ENCODE assay signal across 1 cellular context in the genomic region with DNA sequence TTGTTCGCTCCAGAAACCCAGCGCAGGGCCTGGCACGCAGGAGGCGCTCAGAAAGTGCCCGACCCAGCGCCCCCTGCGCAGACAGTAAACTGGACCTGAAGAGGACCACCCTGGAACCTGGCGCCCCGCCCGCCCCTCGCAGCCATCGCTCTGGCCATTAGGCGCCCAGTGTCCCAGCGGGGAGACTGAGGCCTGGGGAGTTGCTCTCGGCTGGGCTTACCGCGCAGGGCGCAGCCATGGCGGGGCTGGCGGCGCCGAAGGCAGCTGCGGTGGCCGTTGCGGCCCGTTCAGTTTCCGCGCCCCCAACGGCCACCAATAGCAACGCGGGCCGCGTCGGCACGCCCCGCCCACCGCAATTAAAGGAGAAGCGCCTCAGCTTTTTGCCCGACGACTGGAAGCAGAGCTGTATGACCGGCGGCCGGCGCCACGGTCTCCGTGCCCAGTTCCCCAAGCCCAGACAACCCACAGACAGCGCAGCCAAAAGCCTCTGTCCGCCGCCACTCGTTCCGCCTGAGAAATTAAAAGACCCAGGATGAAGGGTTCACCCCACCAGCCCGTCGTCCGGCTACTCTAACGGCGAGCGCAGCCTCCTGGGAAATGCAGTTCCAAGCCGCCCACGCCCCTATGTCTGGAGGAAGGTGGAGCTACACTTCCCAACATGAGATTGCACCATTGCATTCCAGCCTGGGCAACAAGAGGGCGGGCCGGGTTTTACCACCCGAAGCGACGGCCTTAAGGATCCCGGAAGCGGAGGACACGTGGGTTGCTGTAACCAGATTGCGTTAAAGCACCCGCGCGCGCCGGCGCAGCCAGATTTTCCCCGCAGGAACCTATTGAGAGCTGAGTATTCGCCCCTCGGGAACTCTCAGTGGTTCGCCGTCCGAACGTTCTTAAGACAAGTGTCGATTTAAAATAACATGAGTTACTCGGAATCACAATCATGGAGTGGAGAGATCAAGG.
TF ChIP-seq lines count a peak whose summit lies in the region.

A gene (minus strand): TSS at position 289 of the 960 bp plus-strand sequence. CDS start 51 bp downstream, at position 238.

TF ChIP-seq in HepG2, 621 proteins besides CTCF, POLR2A, EP300 and RAD21 (continued from another document and continues in another):
- TF ChIP-seq, protein P1, sequence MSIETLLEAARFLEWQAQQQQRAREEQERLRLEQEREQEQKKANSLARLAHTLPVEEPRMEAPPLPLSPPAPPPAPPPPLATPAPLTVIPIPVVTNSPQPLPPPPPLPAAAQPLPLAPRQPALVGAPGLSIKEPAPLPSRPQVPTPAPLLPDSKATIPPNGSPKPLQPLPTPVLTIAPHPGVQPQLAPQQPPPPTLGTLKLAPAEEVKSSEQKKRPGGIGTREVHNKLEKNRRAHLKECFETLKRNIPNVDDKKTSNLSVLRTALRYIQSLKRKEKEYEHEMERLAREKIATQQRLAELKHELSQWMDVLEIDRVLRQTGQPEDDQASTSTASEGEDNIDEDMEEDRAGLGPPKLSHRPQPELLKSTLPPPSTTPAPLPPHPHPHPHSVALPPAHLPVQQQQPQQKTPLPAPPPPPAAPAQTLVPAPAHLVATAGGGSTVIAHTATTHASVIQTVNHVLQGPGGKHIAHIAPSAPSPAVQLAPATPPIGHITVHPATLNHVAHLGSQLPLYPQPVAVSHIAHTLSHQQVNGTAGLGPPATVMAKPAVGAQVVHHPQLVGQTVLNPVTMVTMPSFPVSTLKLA (IDR thresholded peaks at IDR 0.05) = peak; percentile 77
- TF ChIP-seq RBM39 (IDR thresholded peaks at IDR 0.05; ENCODE audit: low read depth, low read length, poor library complexity, severe bottlenecking) (no peak), ZNF7 (CRISPR knock-in tag; IDR thresholded peaks at IDR 0.05) (no peak), FOXK1 (CRISPR knock-in tag; IDR thresholded peaks at IDR 0.05; ENCODE audit: borderline replicate concordance, low read depth) (peak; percentile 80; the same call in 1 of the 2 replicates), PHB2 (IDR thresholded peaks at IDR 0.05; ENCODE audit: partially characterized antibody) (no peak), BORCS8-MEF2B (CRISPR knock-in tag; IDR thresholded peaks at IDR 0.05) (peak; percentile 11; the same call in 1 of the 2 replicates), ZFP82 (CRISPR knock-in tag; IDR thresholded peaks at IDR 0.05; ENCODE audit: borderline replicate concordance) (peak; percentile 70; the same call in 1 of the 2 replicates), DR1 (CRISPR knock-in tag; IDR thresholded peaks at IDR 0.05) (peak; percentile 58; the same call in 1 of the 2 replicates), IKZF4 (CRISPR knock-in tag; IDR thresholded peaks at IDR 0.05; ENCODE audit: borderline replicate concordance, low read depth, not compliant biosample characterization) (no peak), TBP (CRISPR knock-in tag; IDR thresholded peaks at IDR 0.05) (no peak), SAFB2 (CRISPR knock-in tag; IDR thresholded peaks at IDR 0.05; ENCODE audit: borderline replicate concordance, low read depth) (peak; percentile 21; the same call in 1 of the 2 replicates), HIVEP1 (CRISPR knock-in tag; IDR thresholded peaks at IDR 0.05) (peak; percentile 90), ZNF343 (CRISPR knock-in tag; IDR thresholded peaks at IDR 0.05) (no peak), ZNF674 (CRISPR knock-in tag; IDR thresholded peaks at IDR 0.05; ENCODE audit: low read depth) (no peak), SP2 (CRISPR knock-in tag; IDR thresholded peaks at IDR 0.05) (peak; percentile 73), ZSCAN20 (CRISPR knock-in tag; IDR thresholded peaks at IDR 0.05; ENCODE audit: borderline replicate concordance) (no peak), GFI1 (CRISPR knock-in tag; IDR thresholded peaks at IDR 0.05; ENCODE audit: borderline replicate concordance) (peak; percentile 75; the same call in 1 of the 2 replicates)
- TF ChIP-seq, protein P2, sequence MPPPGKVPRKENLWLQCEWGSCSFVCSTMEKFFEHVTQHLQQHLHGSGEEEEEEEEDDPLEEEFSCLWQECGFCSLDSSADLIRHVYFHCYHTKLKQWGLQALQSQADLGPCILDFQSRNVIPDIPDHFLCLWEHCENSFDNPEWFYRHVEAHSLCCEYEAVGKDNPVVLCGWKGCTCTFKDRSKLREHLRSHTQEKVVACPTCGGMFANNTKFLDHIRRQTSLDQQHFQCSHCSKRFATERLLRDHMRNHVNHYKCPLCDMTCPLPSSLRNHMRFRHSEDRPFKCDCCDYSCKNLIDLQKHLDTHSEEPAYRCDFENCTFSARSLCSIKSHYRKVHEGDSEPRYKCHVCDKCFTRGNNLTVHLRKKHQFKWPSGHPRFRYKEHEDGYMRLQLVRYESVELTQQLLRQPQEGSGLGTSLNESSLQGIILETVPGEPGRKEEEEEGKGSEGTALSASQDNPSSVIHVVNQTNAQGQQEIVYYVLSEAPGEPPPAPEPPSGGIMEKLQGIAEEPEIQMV (CRISPR knock-in tag; IDR thresholded peaks at IDR 0.05; ENCODE audit: low read depth) = no peak
- TF ChIP-seq, protein P3, sequence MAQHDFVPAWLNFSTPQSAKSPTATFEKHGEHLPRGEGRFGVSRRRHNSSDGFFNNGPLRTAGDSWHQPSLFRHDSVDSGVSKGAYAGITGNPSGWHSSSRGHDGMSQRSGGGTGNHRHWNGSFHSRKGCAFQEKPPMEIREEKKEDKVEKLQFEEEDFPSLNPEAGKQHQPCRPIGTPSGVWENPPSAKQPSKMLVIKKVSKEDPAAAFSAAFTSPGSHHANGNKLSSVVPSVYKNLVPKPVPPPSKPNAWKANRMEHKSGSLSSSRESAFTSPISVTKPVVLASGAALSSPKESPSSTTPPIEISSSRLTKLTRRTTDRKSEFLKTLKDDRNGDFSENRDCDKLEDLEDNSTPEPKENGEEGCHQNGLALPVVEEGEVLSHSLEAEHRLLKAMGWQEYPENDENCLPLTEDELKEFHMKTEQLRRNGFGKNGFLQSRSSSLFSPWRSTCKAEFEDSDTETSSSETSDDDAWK (CRISPR knock-in tag; IDR thresholded peaks at IDR 0.05) = no peak
- TF ChIP-seq, protein P4, sequence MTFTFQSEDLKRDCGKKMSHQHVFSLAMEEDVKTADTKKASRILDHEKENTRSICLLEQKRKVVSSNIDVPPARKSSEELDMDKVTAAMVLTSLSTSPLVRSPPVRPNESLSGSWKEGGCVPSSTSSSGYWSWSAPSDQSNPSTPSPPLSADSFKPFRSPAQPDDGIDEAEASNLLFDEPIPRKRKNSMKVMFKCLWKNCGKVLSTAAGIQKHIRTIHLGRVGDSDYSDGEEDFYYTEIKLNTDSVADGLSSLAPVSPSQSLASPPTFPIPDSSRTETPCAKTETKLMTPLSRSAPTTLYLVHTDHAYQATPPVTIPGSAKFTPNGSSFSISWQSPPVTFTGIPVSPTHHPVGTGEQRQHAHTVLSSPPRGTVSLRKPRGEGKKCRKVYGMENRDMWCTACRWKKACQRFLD (CRISPR knock-in tag; IDR thresholded peaks at IDR 0.05; ENCODE audit: borderline replicate concordance) = peak; percentile 63; the same call in 1 of the 2 replicates
- TF ChIP-seq, protein P5, sequence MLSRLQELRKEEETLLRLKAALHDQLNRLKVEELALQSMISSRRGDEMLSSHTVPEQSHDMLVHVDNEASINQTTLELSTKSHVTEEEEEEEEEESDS (CRISPR knock-in tag; IDR thresholded peaks at IDR 0.05; ENCODE audit: borderline replicate concordance) = no peak
- TF ChIP-seq, protein P6, sequence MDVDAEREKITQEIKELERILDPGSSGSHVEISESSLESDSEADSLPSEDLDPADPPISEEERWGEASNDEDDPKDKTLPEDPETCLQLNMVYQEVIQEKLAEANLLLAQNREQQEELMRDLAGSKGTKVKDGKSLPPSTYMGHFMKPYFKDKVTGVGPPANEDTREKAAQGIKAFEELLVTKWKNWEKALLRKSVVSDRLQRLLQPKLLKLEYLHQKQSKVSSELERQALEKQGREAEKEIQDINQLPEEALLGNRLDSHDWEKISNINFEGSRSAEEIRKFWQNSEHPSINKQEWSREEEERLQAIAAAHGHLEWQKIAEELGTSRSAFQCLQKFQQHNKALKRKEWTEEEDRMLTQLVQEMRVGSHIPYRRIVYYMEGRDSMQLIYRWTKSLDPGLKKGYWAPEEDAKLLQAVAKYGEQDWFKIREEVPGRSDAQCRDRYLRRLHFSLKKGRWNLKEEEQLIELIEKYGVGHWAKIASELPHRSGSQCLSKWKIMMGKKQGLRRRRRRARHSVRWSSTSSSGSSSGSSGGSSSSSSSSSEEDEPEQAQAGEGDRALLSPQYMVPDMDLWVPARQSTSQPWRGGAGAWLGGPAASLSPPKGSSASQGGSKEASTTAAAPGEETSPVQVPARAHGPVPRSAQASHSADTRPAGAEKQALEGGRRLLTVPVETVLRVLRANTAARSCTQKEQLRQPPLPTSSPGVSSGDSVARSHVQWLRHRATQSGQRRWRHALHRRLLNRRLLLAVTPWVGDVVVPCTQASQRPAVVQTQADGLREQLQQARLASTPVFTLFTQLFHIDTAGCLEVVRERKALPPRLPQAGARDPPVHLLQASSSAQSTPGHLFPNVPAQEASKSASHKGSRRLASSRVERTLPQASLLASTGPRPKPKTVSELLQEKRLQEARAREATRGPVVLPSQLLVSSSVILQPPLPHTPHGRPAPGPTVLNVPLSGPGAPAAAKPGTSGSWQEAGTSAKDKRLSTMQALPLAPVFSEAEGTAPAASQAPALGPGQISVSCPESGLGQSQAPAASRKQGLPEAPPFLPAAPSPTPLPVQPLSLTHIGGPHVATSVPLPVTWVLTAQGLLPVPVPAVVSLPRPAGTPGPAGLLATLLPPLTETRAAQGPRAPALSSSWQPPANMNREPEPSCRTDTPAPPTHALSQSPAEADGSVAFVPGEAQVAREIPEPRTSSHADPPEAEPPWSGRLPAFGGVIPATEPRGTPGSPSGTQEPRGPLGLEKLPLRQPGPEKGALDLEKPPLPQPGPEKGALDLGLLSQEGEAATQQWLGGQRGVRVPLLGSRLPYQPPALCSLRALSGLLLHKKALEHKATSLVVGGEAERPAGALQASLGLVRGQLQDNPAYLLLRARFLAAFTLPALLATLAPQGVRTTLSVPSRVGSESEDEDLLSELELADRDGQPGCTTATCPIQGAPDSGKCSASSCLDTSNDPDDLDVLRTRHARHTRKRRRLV (CRISPR knock-in tag; IDR thresholded peaks at IDR 0.05) = no peak; the same call in 1 of the 2 replicates
- TF ChIP-seq, protein P7, sequence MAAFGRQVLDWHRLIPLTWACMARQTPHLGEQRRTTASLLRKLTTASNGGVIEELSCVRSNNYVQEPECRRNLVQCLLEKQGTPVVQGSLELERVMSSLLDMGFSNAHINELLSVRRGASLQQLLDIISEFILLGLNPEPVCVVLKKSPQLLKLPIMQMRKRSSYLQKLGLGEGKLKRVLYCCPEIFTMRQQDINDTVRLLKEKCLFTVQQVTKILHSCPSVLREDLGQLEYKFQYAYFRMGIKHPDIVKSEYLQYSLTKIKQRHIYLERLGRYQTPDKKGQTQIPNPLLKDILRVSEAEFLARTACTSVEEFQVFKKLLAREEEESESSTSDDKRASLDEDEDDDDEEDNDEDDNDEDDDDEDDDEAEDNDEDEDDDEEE (CRISPR knock-in tag; IDR thresholded peaks at IDR 0.05) = no peak
- TF ChIP-seq, protein P8, sequence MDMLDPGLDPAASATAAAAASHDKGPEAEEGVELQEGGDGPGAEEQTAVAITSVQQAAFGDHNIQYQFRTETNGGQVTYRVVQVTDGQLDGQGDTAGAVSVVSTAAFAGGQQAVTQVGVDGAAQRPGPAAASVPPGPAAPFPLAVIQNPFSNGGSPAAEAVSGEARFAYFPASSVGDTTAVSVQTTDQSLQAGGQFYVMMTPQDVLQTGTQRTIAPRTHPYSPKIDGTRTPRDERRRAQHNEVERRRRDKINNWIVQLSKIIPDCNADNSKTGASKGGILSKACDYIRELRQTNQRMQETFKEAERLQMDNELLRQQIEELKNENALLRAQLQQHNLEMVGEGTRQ (IDR thresholded peaks at IDR 0.05; ENCODE audit: low read depth, low read length) = peak; percentile 77
- TF ChIP-seq, protein P8 (CRISPR knock-in tag; IDR thresholded peaks at IDR 0.05; ENCODE audit: borderline replicate concordance) = peak; percentile 90; the same call in 1 of the 2 replicates
- TF ChIP-seq, protein P9, sequence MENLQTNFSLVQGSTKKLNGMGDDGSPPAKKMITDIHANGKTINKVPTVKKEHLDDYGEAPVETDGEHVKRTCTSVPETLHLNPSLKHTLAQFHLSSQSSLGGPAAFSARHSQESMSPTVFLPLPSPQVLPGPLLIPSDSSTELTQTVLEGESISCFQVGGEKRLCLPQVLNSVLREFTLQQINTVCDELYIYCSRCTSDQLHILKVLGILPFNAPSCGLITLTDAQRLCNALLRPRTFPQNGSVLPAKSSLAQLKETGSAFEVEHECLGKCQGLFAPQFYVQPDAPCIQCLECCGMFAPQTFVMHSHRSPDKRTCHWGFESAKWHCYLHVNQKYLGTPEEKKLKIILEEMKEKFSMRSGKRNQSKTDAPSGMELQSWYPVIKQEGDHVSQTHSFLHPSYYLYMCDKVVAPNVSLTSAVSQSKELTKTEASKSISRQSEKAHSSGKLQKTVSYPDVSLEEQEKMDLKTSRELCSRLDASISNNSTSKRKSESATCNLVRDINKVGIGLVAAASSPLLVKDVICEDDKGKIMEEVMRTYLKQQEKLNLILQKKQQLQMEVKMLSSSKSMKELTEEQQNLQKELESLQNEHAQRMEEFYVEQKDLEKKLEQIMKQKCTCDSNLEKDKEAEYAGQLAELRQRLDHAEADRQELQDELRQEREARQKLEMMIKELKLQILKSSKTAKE (CRISPR knock-in tag; IDR thresholded peaks at IDR 0.05; ENCODE audit: borderline replicate concordance) = no peak
